Comparison of ENCODE assay signal across 8 cellular contexts in the genomic region with DNA sequence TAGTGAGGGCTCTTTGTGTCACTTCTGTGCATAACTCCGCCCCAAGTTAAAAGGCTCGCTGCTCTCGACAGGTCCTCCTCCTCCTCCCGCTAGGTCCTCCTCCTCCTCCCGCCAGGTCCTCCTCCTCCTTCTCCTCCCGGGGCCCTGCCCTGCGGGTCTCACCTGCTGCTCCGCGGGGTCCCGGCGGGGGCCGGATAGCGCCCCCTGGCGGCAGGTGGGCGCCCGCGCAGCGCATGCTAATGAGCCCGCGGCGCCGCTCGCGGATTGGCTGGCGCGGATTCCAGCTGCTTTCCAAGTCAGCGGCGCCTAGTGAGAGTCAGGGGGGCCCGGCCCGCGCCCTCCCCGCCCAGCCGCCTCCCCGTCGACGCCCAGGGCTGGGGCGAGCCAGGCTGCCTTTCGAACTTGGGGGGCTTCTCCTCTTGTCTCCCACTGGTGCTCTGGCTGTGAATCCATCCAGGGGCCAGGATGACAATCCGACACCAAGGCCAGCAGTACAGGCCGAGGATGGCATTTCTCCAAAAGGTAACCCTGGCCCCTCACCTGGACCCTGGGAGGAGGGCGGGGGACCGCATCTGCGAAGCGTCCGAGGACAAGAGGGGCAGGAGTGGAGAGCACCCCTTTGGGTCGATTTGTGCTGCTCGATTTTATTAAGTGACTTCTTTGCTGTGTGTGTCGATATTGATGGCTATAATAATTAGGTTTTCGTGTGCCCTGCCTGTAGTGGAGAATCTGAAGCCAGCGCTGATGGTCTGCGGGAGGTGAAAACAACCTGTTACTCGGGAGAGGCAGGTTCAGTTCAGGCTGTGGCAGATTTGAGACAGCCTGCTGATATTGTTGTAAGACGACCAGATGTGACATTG. TPM values are rescaled to one million over a fixed set of nuclear protein-coding genes. Genes with fewer than 3 reads are reported as not detected.
DNase-seq lines count a peak whose midpoint lies in the region; ATAC-seq and TF ChIP-seq lines count a peak whose summit lies in the region.

Gene RGS9, plus strand, starts transcription at position 295 of the 860 bp plus-strand sequence. Its CDS starts 171 bp downstream, at position 466.

- H3K4me1 ChIP-seq in H9 (ENCODE audit: insufficient read depth, low read length): peaks cover 6% of the 10 kb centered on the region
- H3K4me1 ChIP-seq in SK-N-SH (ENCODE audit: control insufficient read depth in 1 of 2, insufficient read depth in 2 of 2, low read depth in 1 of 2, low read length in 1 of 2): peaks cover 3 to 16% of the 10 kb centered on the region in 2 experiments; a peak in 1 of 4 replicates
- peaks cover 0 to 15% (median 7%) of the 10 kb centered on the region in 12 donors for H3K4me1 ChIP-seq in heart left ventricle
- H3K4me1 ChIP-seq in trophoblast cell (ENCODE audit: control insufficient read depth in 1 of 2, insufficient read depth in 2 of 2, low read length in 2 of 2): peaks cover 3 to 4% of the 10 kb centered on the region in 2 experiments
- H3K4me1 ChIP-seq in tibial nerve: peaks cover 0 to 21% (median 0%) of the 10 kb centered on the region in 4 donors

- peaks cover 23 to 25% of the 10 kb centered on the region in 2 experiments for H3K4me1 Mint-ChIP-seq in H9

- H3K4me3 ChIP-seq in SK-N-SH (ENCODE audit: low read depth in 2 of 2, low read length in 1 of 2) (peak within 1 kb of the TSS; percentile 46 to 60), heart left ventricle (peak within 1 kb of the TSS in 11 of 12 donors; percentile 20 to 59 (median 49)), trophoblast cell (ENCODE audit: low read depth, low read length) (no peak within 1 kb of the TSS), tibial nerve (peak within 1 kb of the TSS; percentile 30 to 60 (median 48))

- H3T11ph ChIP-seq in H9 (ENCODE audit: low read length): no peak within 1 kb of the TSS

- H3K9ac ChIP-seq in H9 (ENCODE audit: extremely low read depth, insufficient read length, low read length) (no peak within 1 kb of the TSS), SK-N-SH (no peak within 1 kb of the TSS), trophoblast cell (ENCODE audit: low read length) (no peak within 1 kb of the TSS)

- no peak within 1 kb of the TSS for H3K56ac ChIP-seq in H9 (ENCODE audit: insufficient read length, low read depth, low read length)

- no peaks in the 10 kb centered on the region for H3K9me3 Mint-ChIP-seq in H9
- no peaks in the 10 kb centered on the region for H3K9me3 Mint-ChIP-seq in activated naive CD4-positive, alpha-beta T cell treated with anti-CD3 and anti-CD28 coated beads, Interleukin-2, amount 50 U/mL, for 72 hours

- no peak within 1 kb of the TSS for H4K5ac ChIP-seq in H9 (ENCODE audit: insufficient read length, low read depth, low read length)

- CTCF ChIA-PET in SK-N-SH (lab: Yijun Ruan, JAX): interaction anchor here (0.6 to 4.3 kb wide), 61 partner anchors 9 to 488 kb away, joined by 3 to 79 read pairs (median 4); no protein-coding TSS in a partner anchor

- H2AFZ ChIP-seq in H9 (ENCODE audit: low read length): no peak within 1 kb of the TSS
- H2AFZ ChIP-seq in SK-N-SH (ENCODE audit: low read depth): peak within 1 kb of the TSS; percentile 80
- H2AFZ ChIP-seq in trophoblast cell (ENCODE audit: insufficient read depth, low read length, poor library complexity): peak within 1 kb of the TSS; percentile 57

- TF ChIP-seq EP300 in SK-N-SH (IDR thresholded peaks at IDR 0.05; ENCODE audit: borderline replicate concordance in 1 of 2, low read depth in 1 of 2, low read length in 1 of 2): no peak
- peak in 1 of 2 donors; percentile 28 for TF ChIP-seq EP300 in tibial nerve (IDR thresholded peaks at IDR 0.05)

- DNase-seq in GDM1 (lab: John Stamatoyannopoulos, UW): peak; percentile 51
- peak; percentile 98 for DNase-seq in H9
- peak; percentile 62 for DNase-seq in M059J (ENCODE audit: low read depth)
- peak; percentile 97 for DNase-seq in SK-N-SH
- peak; percentile 82 to 93 for DNase-seq in activated naive CD4-positive, alpha-beta T cell treated with anti-CD3 and anti-CD28 coated beads, Interleukin-2, amount 50 U/mL, for 72 hours (ENCODE audit: low spot score in 2 of 2)
- DNase-seq in heart left ventricle: peak; percentile 81 to 92 (median 86)
- DNase-seq in trophoblast cell: peak; percentile 75 to 91
- peak; percentile 68 to 69 for DNase-seq in tibial nerve (ENCODE audit: low spot score in 2 of 2)

- H2AK5ac ChIP-seq in H9 (ENCODE audit: insufficient read length, low read length): no peak within 1 kb of the TSS
- no peak within 1 kb of the TSS for H2AK5ac ChIP-seq in trophoblast cell (ENCODE audit: low read length)

- no peak within 1 kb of the TSS for H3K27ac Mint-ChIP-seq in H9
- peak within 1 kb of the TSS; percentile 41 to 66 for H3K27ac Mint-ChIP-seq in activated naive CD4-positive, alpha-beta T cell treated with anti-CD3 and anti-CD28 coated beads, Interleukin-2, amount 50 U/mL, for 72 hours

- H4K91ac ChIP-seq in H9 (ENCODE audit: insufficient read length, low read depth, low read length) (no peak within 1 kb of the TSS), trophoblast cell (ENCODE audit: low read depth, low read length) (no peak within 1 kb of the TSS)

- H3K4me3 Mint-ChIP-seq in H9: peak within 1 kb of the TSS; percentile 59 to 78

- TF ChIP-seq CTCF in H9 (conservative IDR thresholded peaks at IDR 0.05) (peak; percentile 98), SK-N-SH (IDR thresholded peaks at IDR 0.05) (peak; percentile 99), heart left ventricle (IDR thresholded peaks at IDR 0.05) (peak; percentile 89 to 99 (median 98)), tibial nerve (IDR thresholded peaks at IDR 0.05) (peak; percentile 98 to 99 (median 98))

- H3K9me3 ChIP-seq in H9 (ENCODE audit: control insufficient read depth, low read depth, low read length) (no peaks in the 10 kb centered on the region), SK-N-SH (no peaks in the 10 kb centered on the region), heart left ventricle (no peaks in the 10 kb centered on the region), trophoblast cell (ENCODE audit: insufficient read depth, low read depth, low read length) (no peaks in the 10 kb centered on the region), tibial nerve (no peaks in the 10 kb centered on the region)

- no peaks in the 10 kb centered on the region for H3F3A ChIP-seq in SK-N-SH (replicated peaks; ENCODE audit: insufficient read depth)

- H3K23ac ChIP-seq in H9 (ENCODE audit: insufficient read length, low read depth, low read length) (no peak within 1 kb of the TSS), trophoblast cell (ENCODE audit: low read length) (no peak within 1 kb of the TSS)

- H3K18ac ChIP-seq in H9 (ENCODE audit: insufficient read length, low read depth, low read length) (no peak within 1 kb of the TSS), trophoblast cell (ENCODE audit: low read length) (no peak within 1 kb of the TSS)

- H3K14ac ChIP-seq in H9 (ENCODE audit: insufficient read depth, low read length) (no peak within 1 kb of the TSS), trophoblast cell (ENCODE audit: low read length) (peak within 1 kb of the TSS; percentile 20)

- H3K27me3 Mint-ChIP-seq in H9 (ENCODE audit: low read depth): peaks cover 38% of the 10 kb centered on the region

- H4K12ac ChIP-seq in trophoblast cell (ENCODE audit: low read depth, low read length): no peak within 1 kb of the TSS

- H2BK15ac ChIP-seq in H9 (ENCODE audit: low read depth, low read length): no peak within 1 kb of the TSS

- peak; percentile 71 for TF ChIP-seq RAD21 in SK-N-SH (IDR thresholded peaks at IDR 0.05; ENCODE audit: low read length)

- no peak within 1 kb of the TSS for H2BK20ac ChIP-seq in H9 (ENCODE audit: low read depth, low read length, poor library complexity, severe bottlenecking)

- intact Hi-C loops in heart left ventricle (cut with DNase I): loop anchor here in 1 of 10 donors (10.0 kb wide), 1 partner anchor 293 kb away; no protein-coding TSS in a partner anchor

- H2BK5ac ChIP-seq in H9 (ENCODE audit: insufficient read length, low read length): no peak within 1 kb of the TSS
- H2BK5ac ChIP-seq in trophoblast cell (ENCODE audit: low read depth, low read length, poor library complexity): no peak within 1 kb of the TSS

- TF ChIP-seq POLR2A in heart left ventricle (IDR thresholded peaks at IDR 0.05): no peak
- peak; percentile 6 to 14 for TF ChIP-seq POLR2A in tibial nerve (IDR thresholded peaks at IDR 0.05)

- H2BK12ac ChIP-seq in H9 (ENCODE audit: insufficient read length, low read depth, low read length): no peak within 1 kb of the TSS
- H2BK12ac ChIP-seq in trophoblast cell (ENCODE audit: low read length): peak within 1 kb of the TSS; percentile 8

- H3K9me2 ChIP-seq in SK-N-SH: no peaks in the 10 kb centered on the region

- H3K36me3 ChIP-seq in SK-N-SH (replicated peaks in 1 of 2; ENCODE audit: control insufficient read depth in 1 of 2, insufficient read depth in 2 of 2, low read length in 1 of 2) (no peaks in the 10 kb centered on the region), heart left ventricle (no peaks in the 10 kb centered on the region), trophoblast cell (ENCODE audit: control insufficient read depth in 1 of 2, insufficient read depth in 2 of 2, low read length in 2 of 2) (no peaks in the 10 kb centered on the region), tibial nerve (no peaks in the 10 kb centered on the region)

- POLR2A ChIA-PET in SK-N-SH (lab: Yijun Ruan, JAX): interaction anchor here (0.6 to 1.8 kb wide), 3 partner anchors 14 to 162 kb away, joined by 3 to 6 read pairs (median 5); no protein-coding TSS in a partner anchor

- H3K36me3 Mint-ChIP-seq in H9 (ENCODE audit: insufficient read depth in 1 of 3, low read depth in 3 of 3): no peaks in the 10 kb centered on the region; a peak in 1 of 7 replicates
- no peaks in the 10 kb centered on the region for H3K36me3 Mint-ChIP-seq in activated naive CD4-positive, alpha-beta T cell treated with anti-CD3 and anti-CD28 coated beads, Interleukin-2, amount 50 U/mL, for 72 hours

- H3K79me1 ChIP-seq in H9 (ENCODE audit: insufficient read depth, low read depth, low read length, poor library complexity, severe bottlenecking) (no peaks in the 10 kb centered on the region), trophoblast cell (ENCODE audit: low read length) (no peaks in the 10 kb centered on the region)

- no CpG with 5 or more reads among the region's 53 CpGs for WGBS in H9 (ENCODE audit: extremely low coverage, insufficient read length, low lambda C conversion rate)
- WGBS in SK-N-SH (ENCODE audit: low lambda C conversion rate): 10% methylated on average over 32 of the region's 53 CpGs
- WGBS in heart left ventricle, 4 donors: 4 to 5% (median 5%) methylated on average over 31 to 53 of the region's 53 CpGs
- WGBS in trophoblast cell (ENCODE audit: extremely low coverage, insufficient coverage, insufficient read length): no CpG with 5 or more reads among the region's 53 CpGs
- WGBS in tibial nerve, 2 donors: 5 to 6% methylated on average over 24 to 33 of the region's 53 CpGs

- peak; percentile 96 to 99 for ATAC-seq in activated naive CD4-positive, alpha-beta T cell treated with anti-CD3 and anti-CD28 coated beads, Interleukin-2, amount 50 U/mL, for 72 hours
- peak; percentile 94 to 99 (median 97) for ATAC-seq in heart left ventricle

- H4K20me1 ChIP-seq in H9 (ENCODE audit: control insufficient read depth, insufficient read depth, insufficient read length): no peaks in the 10 kb centered on the region
- H4K20me1 ChIP-seq in SK-N-SH (ENCODE audit: insufficient read depth): no peaks in the 10 kb centered on the region

- H4K8ac ChIP-seq in H9 (replicated peaks; ENCODE audit: insufficient read length, low read depth, low read length): no peak within 1 kb of the TSS
- H4K8ac ChIP-seq in trophoblast cell (ENCODE audit: low read depth, low read length): peak within 1 kb of the TSS; percentile 59

- H3K4ac ChIP-seq in H9 (ENCODE audit: low read depth, low read length) (no peak within 1 kb of the TSS), trophoblast cell (ENCODE audit: low read depth, low read length) (no peak within 1 kb of the TSS)

- no peaks in the 10 kb centered on the region for H3K79me2 ChIP-seq in H9 (ENCODE audit: insufficient read depth, low read length)
- H3K79me2 ChIP-seq in SK-N-SH (ENCODE audit: insufficient read depth): no peaks in the 10 kb centered on the region
- H3K79me2 ChIP-seq in trophoblast cell (ENCODE audit: control insufficient read depth, insufficient read depth, low read length, poor library complexity): no peaks in the 10 kb centered on the region

- no peak within 1 kb of the TSS for H2BK120ac ChIP-seq in H9 (ENCODE audit: low read depth, low read length, poor library complexity, severe bottlenecking)
- H2BK120ac ChIP-seq in trophoblast cell (ENCODE audit: insufficient read depth, low read length, poor library complexity): no peak within 1 kb of the TSS

- H3K4me2 ChIP-seq in H9 (ENCODE audit: insufficient read depth, insufficient read length, low read length) (peak within 1 kb of the TSS; percentile 73), SK-N-SH (peak within 1 kb of the TSS; percentile 84), trophoblast cell (ENCODE audit: low read length) (peak within 1 kb of the TSS; percentile 72)

- H3K23me2 ChIP-seq in H9 (ENCODE audit: insufficient read length, low read depth, low read length, poor library complexity, severe bottlenecking): peaks cover 4% of the 10 kb centered on the region

- H3K27me3 ChIP-seq in H9 (ENCODE audit: insufficient read depth, low read length): peaks cover 4% of the 10 kb centered on the region; the same call in 1 of the 2 replicates
- peaks cover 11% of the 10 kb centered on the region; the same call in 1 of the 2 replicates for H3K27me3 ChIP-seq in SK-N-SH (ENCODE audit: insufficient read depth)
- peaks cover 0 to 26% (median 9%) of the 10 kb centered on the region in 9 donors for H3K27me3 ChIP-seq in heart left ventricle
- H3K27me3 ChIP-seq in trophoblast cell (ENCODE audit: insufficient read depth, low read length): no peaks in the 10 kb centered on the region
- no peaks in the 10 kb centered on the region for H3K27me3 ChIP-seq in tibial nerve

- H3K27ac ChIP-seq in H9 (ENCODE audit: insufficient read length, low read depth, low read length) (no peak within 1 kb of the TSS), SK-N-SH (ENCODE audit: low read depth in 2 of 2, low read length in 1 of 2) (no peak within 1 kb of the TSS; a peak in 1 of 4 replicates), heart left ventricle (peak within 1 kb of the TSS in 1 of 12 donors; percentile 19), trophoblast cell (ENCODE audit: low read depth, low read length) (no peak within 1 kb of the TSS), tibial nerve (peak within 1 kb of the TSS in 2 of 4 donors; percentile 17 to 60)

RNA-seq across cellular contexts. Expression of gene RGS9, which starts in this region (rescaled TPM):
- 12.0 and 12.3 TPM in 2 replicates for total RNA-seq in H9 (2021)
- total RNA-seq in M059J (2014; rRNA removed; shearing (Covaris generic)): 5.4 and 6.0 TPM in 2 replicates
- polyA plus RNA-seq in SK-N-SH (2012; rRNA removed): 1.3 and 1.4 TPM in 2 replicates
- polyA plus RNA-seq in SK-N-SH (2012; cell fraction: cytosol; rRNA removed): 1.6 and 1.9 TPM in 2 replicates
- 0.79 and 0.94 TPM in 2 replicates for polyA plus RNA-seq in SK-N-SH (2012; cell fraction: nucleus; rRNA removed)
- total RNA-seq in activated naive CD4-positive, alpha-beta T cell treated with anti-CD3 and anti-CD28 coated beads, Interleukin-2, amount 50 U/mL, for 72 hours: 1 to 10 TPM; 1.1 to 1.7 TPM
- total RNA-seq in heart left ventricle: 1 to 10 TPM in 7 of 9 donors, under 1 TPM in 2; 0.85 to 5.1 (median 1.5) TPM
- polyA plus RNA-seq in heart left ventricle: 1 to 10 TPM in 1 of 2 donors, under 1 TPM in 1; 0.68 to 1.0 TPM
- polyA plus RNA-seq in trophoblast cell (2013): 7.3 and 8.2 TPM in 2 replicates
- 10 to 100 TPM; 10.7 to 15.3 (median 11.3) TPM for total RNA-seq in tibial nerve

Comparison
In these comparisons a context has a peak if more than half of its experiments do, and no peak if none do; other contexts are left out.
1. H3K27ac Mint-ChIP-seq: peak in activated naive CD4-positive, alpha-beta T cell treated with anti-CD3 and anti-CD28 coated beads, Interleukin-2, amount 50 U/mL, for 72 hours (2 of 2); none in H9 (0 of 3).
2. POLR2A ChIP-seq: peak in tibial nerve (2 of 2); none in heart left ventricle (0 of 2).
3. Peak in every context shown above with its lines, with median percentiles within 50 percentile points of each other: DNase-seq, H3K4me2 ChIP-seq and CTCF ChIP-seq.